ENCODE assay signal across 10 cellular contexts in genomic region chr3:32493437-32494414, GRCh38. TPM values are rescaled to one million over a fixed set of nuclear protein-coding genes. Genes with fewer than 3 reads are reported as not detected.
A peak's percentile ranks its signal among the peaks of the same experiment; 100 is the strongest.
DNase-seq lines count a peak whose midpoint lies in the region; ATAC-seq, FAIRE-seq and TF ChIP-seq lines count a peak whose summit lies in the region.
"Had no signal": no experiment of that assay in that cellular context is flagged by ENCODE, and none has a peak within 500 bp of the region (broad histone marks: within the 10 kb centered on the region; RNA-seq: fewer than 3 reads in every experiment).

No MANE protein-coding gene starts in this region.

- no peak overlapping the region for H3K27ac ChIP-seq in endothelial cell of umbilical vein (ENCODE audit: insufficient read depth, low read depth, low read length)

- TF ChIP-seq POLR2A in endothelial cell of umbilical vein (IDR thresholded peaks at IDR 0.05; ENCODE audit: low read depth, low read length) = no peak

- CTCF ChIA-PET in endothelial cell of umbilical vein (lab: Charles Lee) = interaction anchor here (1.0 to 1.5 kb wide), 3 partner anchors 9 to 16 kb away, joined by 3 to 4 read pairs (median 3); partner anchors contain the start of gene CMTM6

- peak overlapping the region; percentile 24 for H3K4me3 ChIP-seq in GM06990 (replicated peaks; ENCODE audit: low read depth, low read length)
- H3K4me3 ChIP-seq in endothelial cell of umbilical vein (replicated peaks in 1 of 3; ENCODE audit: insufficient read depth in 1 of 3, low read depth in 1 of 3, low read length in 3 of 3) = no peak overlapping the region
- H3K4me3 ChIP-seq in mucosa of descending colon = no peak overlapping the region

- H4K20me1 ChIP-seq in endothelial cell of umbilical vein (replicated peaks; ENCODE audit: control insufficient read depth, extremely low read depth, insufficient read depth, low read length) = peaks cover 9% of the 10 kb centered on the region

- no peaks in the 10 kb centered on the region for H3K9me3 ChIP-seq in endothelial cell of umbilical vein (replicated peaks; ENCODE audit: control insufficient read depth, insufficient read depth, low read length)
- H3K9me3 ChIP-seq in mucosa of descending colon = no peaks in the 10 kb centered on the region

- no peak overlapping the region for H3K4me2 ChIP-seq in endothelial cell of umbilical vein (ENCODE audit: insufficient read depth, low read length)

- H3K79me2 ChIP-seq in endothelial cell of umbilical vein (ENCODE audit: control insufficient read depth, insufficient read depth, low read length) = peaks cover 43% of the 10 kb centered on the region

- no peak overlapping the region for H3K9ac ChIP-seq in endothelial cell of umbilical vein (replicated peaks; ENCODE audit: extremely low read depth, insufficient read depth, low read length)

- dilution Hi-C loops in endothelial cell of umbilical vein (cut with MboI; ENCODE audit: extremely low pct_ligation_motif_present, low sequenced_read_pairs) = no loop called here

- no TSS peak for BruUV-seq in endothelial cell of umbilical vein (replicated peaks; lab: Mats Ljungman, UMichigan)

- peak; percentile 49 for DNase-seq in GM06990 (ENCODE audit: extremely low read depth, insufficient read length)
- DNase-seq in endothelial cell of umbilical vein (ENCODE audit: low read depth, low spot score) = peak; percentile 56
- DNase-seq in HuH-7.5 (ENCODE audit: low spot score) = no peak
- DNase-seq in DMS 273 (lab: John Stamatoyannopoulos, UW; ENCODE audit: unreplicated experiment) = no peak
- DNase-seq in NOMO-1 treated with dmso at 0.1 percent for 144 hours (lab: John Stamatoyannopoulos, UW; ENCODE audit: unreplicated experiment) = no peak
- no peak for DNase-seq in mucosa of descending colon
- DNase-seq: kidney had no signal

- H3K4me1 ChIP-seq in endothelial cell of umbilical vein (ENCODE audit: control insufficient read depth, extremely low read depth, insufficient read depth, low read length) (peaks cover 12% of the 10 kb centered on the region), mucosa of descending colon (ENCODE audit: low read depth) (peaks cover 16% of the 10 kb centered on the region)

- no peaks in the 10 kb centered on the region for H3K9me1 ChIP-seq in endothelial cell of umbilical vein (replicated peaks; ENCODE audit: control insufficient read depth, extremely low read depth, insufficient read depth, low read length)

- POLR2A ChIA-PET in endothelial cell of umbilical vein (lab: Charles Lee) = no interaction called here

- intact Hi-C loops in endothelial cell of umbilical vein (cut with micrococcal nuclease) = no loop called here
- intact Hi-C loops in mucosa of descending colon (cut with DNase I, micrococcal nuclease) = no loop called here

- ATAC-seq in GM19455 (IDR thresholded peaks at IDR 0.05; ENCODE audit: unreplicated experiment) (peak; percentile 58), HG03139 (IDR thresholded peaks at IDR 0.05; ENCODE audit: unreplicated experiment) (peak; percentile 65), mucosa of descending colon (no peak)
- ATAC-seq: HepG2 had no signal

- H3K27me3 ChIP-seq in GM06990 (replicated peaks; ENCODE audit: control insufficient read depth, insufficient read depth, low read length) (no peaks in the 10 kb centered on the region), endothelial cell of umbilical vein (ENCODE audit: control insufficient read depth in 2 of 2, insufficient read depth in 2 of 2, low read length in 2 of 2) (no peaks in the 10 kb centered on the region)

- no peaks in the 10 kb centered on the region; the same call in 1 of the 2 replicates for H3K36me3 ChIP-seq in GM06990 (ENCODE audit: control insufficient read depth, insufficient read depth, low read length)
- peaks cover 0 to 3% of the 10 kb centered on the region in 2 experiments for H3K36me3 ChIP-seq in endothelial cell of umbilical vein (ENCODE audit: control insufficient read depth in 2 of 2, extremely low read depth in 1 of 2, insufficient read depth in 2 of 2, low read length in 2 of 2)
- H3K36me3 ChIP-seq in mucosa of descending colon (ENCODE audit: low read depth) = no peaks in the 10 kb centered on the region

- TF ChIP-seq CTCF in GM06990 (IDR thresholded peaks at IDR 0.05; ENCODE audit: insufficient read depth, low read length, poor library complexity, severe bottlenecking) (no peak), endothelial cell of umbilical vein (IDR thresholded peaks at IDR 0.05; ENCODE audit: extremely low read depth in 1 of 2, insufficient read depth in 1 of 2, low read depth in 1 of 2, low read length in 2 of 2) (no peak), mucosa of descending colon (IDR thresholded peaks at IDR 0.05) (no peak)

- H2AFZ ChIP-seq in endothelial cell of umbilical vein (ENCODE audit: low read depth, low read length) = no peak overlapping the region

- FAIRE-seq in endothelial cell of umbilical vein (lab: Jason Lieb, UNC) = peak; percentile 24
- FAIRE-seq: HepG2, kidney had no signal

TF ChIP-seq in endothelial cell of umbilical vein, 7 proteins besides CTCF, POLR2A, EP300 and RAD21:
- TF ChIP-seq POLR2AphosphoS5 (IDR thresholded peaks at IDR 0.05; ENCODE audit: insufficient read depth, low read depth, low read length) = no peak
TF ChIP-seq in endothelial cell of umbilical vein: peak in this region for 0.

RNA-seq across cellular contexts. Expression of gene CMTM6, which starts 8.9 kb away (rescaled TPM):
- total RNA-seq in endothelial cell of umbilical vein (54.0 and 56.3 TPM in 2 replicates), mucosa of descending colon (10 to 100 TPM; 40.7 to 58.5 (median 48.4) TPM)
- polyA plus RNA-seq in endothelial cell of umbilical vein = 25.9 and 38.0 TPM in 2 replicates
- 29.6 and 31.2 TPM in 2 replicates for polyA plus RNA-seq in endothelial cell of umbilical vein (2011; cell fraction: cytosol; rRNA removed)
- 14.9 and 15.9 TPM in 2 replicates for polyA plus RNA-seq in endothelial cell of umbilical vein (2011; cell fraction: nucleus; rRNA removed)
- 34.1 and 51.5 TPM in 2 replicates for polyA plus RNA-seq in endothelial cell of umbilical vein (2012)
- 43.9 and 48.2 TPM in 2 replicates for polyA minus RNA-seq in endothelial cell of umbilical vein
- 10.8 TPM for polyA minus RNA-seq in endothelial cell of umbilical vein (2011; cell fraction: cytosol; rRNA and poly(A)+ RNA removed)
- polyA minus RNA-seq in endothelial cell of umbilical vein (2011; cell fraction: nucleus; rRNA and poly(A)+ RNA removed) = 13.6 and 17.4 TPM in 2 replicates

Comparison
In these comparisons a context has a peak if more than half of its experiments do, and no peak if none do; other contexts are left out.
1. DNase-seq: peak in GM06990 (single experiment) and endothelial cell of umbilical vein (single experiment); none in HuH-7.5 (single experiment), DMS 273 (single experiment), NOMO-1 treated with dmso at 0.1 percent for 144 hours (single experiment) and mucosa of descending colon (0 of 3).